5 cellular contexts compared by ENCODE assay signal in the genomic region with DNA sequence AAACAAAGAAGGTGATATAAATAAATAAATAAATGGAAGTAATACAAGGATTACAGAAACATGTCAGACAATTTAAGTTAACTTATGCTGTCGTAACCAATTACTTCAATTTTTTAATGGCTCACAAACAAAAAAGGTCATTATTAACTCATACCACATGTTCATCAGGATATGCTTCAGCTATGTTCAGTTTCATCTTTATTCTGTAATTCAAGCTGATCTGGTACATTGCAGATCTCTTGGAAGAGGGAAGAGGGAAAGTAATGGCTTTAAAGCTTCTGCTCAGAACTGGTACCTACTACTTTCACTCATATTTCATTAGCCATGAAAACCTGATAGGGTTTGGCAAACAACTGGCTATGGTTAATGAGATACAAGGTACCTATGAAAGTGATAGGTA.
"Had no signal": no experiment of that assay in that cellular context is flagged by ENCODE, and none has a peak within 500 bp of the region (broad histone marks: within the 10 kb centered on the region; RNA-seq: fewer than 3 reads in every experiment).

No MANE protein-coding gene starts in this region.

- H3K27ac Mint-ChIP-seq: GM23338, H9 had no signal

- H3K4me2 ChIP-seq: GM23338 had no signal

- H3K4me1 Mint-ChIP-seq: GM23338, H9 had no signal

- DNase-seq: H9, HCEC 1CT, IMR-90 had no signal

- ATAC-seq: GM23338, K562 had no signal

- H3K4me3 ChIP-seq: GM23338, K562 had no signal

- H3K4me3 Mint-ChIP-seq: GM23338, H9 had no signal

- H3K9me3 Mint-ChIP-seq: GM23338, H9 had no signal

- H2AFZ ChIP-seq: GM23338 had no signal
